Comparison of ENCODE assay signal across 1 cellular context in the genomic region with DNA sequence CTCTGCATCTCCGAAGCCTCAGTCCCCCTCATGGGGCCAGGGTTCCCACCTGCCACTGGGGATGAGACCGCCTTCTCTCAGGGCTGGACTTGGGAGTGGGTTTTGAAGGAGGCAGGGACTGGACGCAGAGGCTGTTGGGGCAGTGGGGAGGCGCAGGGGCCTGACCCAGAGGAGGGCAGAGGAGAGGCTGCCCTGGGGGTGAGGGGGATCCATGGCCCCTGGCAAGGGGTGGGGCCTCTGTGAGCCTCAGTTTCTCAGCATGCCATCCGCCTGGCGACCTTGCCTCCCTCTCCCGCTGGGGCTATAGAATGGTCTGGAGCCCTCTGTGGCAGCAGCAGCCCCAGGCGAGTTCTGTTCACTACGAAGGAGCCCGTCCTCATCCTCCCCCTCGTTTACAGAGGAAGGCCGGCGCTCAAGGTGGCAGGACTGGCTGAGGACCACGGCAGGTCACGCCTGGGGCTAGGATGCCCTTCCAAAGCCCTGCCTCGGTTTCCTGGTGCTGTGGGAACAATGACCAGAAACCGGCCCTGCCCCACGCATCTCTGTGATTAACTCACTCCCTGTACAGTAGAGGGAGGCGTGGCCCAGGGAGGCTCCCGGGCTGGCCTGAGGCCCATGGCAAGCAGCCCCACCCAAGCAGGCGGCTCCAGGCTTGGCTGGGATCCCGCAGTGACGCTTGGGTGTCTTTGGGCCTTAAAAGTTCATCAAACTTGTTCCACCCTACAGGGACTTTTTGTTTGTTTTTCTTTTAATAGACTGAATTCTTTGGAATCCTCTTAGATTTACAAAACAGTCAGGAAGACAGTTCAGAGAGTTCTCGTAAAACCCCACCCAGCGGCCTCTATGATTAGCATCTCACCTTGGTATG.
TF ChIP-seq lines count a peak whose summit lies in the region.

No MANE protein-coding gene starts in this region.

TF ChIP-seq in GM23338, 12 proteins besides CTCF, POLR2A, EP300 and RAD21 (continued from another document):
- TF ChIP-seq, protein P1, sequence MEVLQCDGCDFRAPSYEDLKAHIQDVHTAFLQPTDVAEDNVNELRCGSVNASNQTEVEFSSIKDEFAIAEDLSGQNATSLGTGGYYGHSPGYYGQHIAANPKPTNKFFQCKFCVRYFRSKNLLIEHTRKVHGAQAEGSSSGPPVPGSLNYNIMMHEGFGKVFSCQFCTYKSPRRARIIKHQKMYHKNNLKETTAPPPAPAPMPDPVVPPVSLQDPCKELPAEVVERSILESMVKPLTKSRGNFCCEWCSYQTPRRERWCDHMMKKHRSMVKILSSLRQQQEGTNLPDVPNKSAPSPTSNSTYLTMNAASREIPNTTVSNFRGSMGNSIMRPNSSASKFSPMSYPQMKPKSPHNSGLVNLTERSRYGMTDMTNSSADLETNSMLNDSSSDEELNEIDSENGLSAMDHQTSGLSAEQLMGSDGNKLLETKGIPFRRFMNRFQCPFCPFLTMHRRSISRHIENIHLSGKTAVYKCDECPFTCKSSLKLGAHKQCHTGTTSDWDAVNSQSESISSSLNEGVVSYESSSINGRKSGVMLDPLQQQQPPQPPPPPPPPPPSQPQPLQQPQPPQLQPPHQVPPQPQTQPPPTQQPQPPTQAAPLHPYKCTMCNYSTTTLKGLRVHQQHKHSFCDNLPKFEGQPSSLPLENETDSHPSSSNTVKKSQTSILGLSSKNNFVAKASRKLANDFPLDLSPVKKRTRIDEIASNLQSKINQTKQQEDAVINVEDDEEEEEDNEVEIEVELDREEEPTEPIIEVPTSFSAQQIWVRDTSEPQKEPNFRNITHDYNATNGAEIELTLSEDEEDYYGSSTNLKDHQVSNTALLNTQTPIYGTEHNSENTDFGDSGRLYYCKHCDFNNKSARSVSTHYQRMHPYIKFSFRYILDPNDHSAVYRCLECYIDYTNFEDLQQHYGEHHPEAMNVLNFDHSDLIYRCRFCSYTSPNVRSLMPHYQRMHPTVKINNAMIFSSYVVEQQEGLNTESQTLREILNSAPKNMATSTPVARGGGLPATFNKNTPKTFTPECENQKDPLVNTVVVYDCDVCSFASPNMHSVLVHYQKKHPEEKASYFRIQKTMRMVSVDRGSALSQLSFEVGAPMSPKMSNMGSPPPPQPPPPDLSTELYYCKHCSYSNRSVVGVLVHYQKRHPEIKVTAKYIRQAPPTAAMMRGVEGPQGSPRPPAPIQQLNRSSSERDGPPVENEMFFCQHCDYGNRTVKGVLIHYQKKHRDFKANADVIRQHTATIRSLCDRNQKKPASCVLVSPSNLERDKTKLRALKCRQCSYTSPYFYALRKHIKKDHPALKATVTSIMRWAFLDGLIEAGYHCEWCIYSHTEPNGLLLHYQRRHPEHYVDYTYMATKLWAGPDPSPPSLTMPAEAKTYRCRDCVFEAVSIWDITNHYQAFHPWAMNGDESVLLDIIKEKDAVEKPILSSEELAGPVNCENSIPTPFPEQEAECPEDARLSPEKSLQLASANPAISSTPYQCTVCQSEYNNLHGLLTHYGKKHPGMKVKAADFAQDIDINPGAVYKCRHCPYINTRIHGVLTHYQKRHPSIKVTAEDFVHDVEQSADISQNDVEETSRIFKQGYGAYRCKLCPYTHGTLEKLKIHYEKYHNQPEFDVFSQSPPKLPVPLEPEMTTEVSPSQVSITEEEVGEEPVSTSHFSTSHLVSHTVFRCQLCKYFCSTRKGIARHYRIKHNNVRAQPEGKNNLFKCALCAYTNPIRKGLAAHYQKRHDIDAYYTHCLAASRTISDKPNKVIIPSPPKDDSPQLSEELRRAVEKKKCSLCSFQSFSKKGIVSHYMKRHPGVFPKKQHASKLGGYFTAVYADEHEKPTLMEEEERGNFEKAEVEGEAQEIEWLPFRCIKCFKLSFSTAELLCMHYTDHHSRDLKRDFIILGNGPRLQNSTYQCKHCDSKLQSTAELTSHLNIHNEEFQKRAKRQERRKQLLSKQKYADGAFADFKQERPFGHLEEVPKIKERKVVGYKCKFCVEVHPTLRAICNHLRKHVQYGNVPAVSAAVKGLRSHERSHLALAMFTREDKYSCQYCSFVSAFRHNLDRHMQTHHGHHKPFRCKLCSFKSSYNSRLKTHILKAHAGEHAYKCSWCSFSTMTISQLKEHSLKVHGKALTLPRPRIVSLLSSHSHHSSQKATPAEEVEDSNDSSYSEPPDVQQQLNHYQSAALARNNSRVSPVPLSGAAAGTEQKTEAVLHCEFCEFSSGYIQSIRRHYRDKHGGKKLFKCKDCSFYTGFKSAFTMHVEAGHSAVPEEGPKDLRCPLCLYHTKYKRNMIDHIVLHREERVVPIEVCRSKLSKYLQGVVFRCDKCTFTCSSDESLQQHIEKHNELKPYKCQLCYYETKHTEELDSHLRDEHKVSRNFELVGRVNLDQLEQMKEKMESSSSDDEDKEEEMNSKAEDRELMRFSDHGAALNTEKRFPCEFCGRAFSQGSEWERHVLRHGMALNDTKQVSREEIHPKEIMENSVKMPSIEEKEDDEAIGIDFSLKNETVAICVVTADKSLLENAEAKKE (CRISPR knock-in tag; IDR thresholded peaks at IDR 0.05) = no peak
- TF ChIP-seq POLR2AphosphoS5 (IDR thresholded peaks at IDR 0.05; ENCODE audit: low read depth) = no peak
- TF ChIP-seq JUNB (IDR thresholded peaks at IDR 0.05; ENCODE audit: unreplicated experiment) = no peak
TF ChIP-seq in GM23338: peak in this region for 0.
